ENCODE assay signal across 9 cellular contexts in the genomic region with DNA sequence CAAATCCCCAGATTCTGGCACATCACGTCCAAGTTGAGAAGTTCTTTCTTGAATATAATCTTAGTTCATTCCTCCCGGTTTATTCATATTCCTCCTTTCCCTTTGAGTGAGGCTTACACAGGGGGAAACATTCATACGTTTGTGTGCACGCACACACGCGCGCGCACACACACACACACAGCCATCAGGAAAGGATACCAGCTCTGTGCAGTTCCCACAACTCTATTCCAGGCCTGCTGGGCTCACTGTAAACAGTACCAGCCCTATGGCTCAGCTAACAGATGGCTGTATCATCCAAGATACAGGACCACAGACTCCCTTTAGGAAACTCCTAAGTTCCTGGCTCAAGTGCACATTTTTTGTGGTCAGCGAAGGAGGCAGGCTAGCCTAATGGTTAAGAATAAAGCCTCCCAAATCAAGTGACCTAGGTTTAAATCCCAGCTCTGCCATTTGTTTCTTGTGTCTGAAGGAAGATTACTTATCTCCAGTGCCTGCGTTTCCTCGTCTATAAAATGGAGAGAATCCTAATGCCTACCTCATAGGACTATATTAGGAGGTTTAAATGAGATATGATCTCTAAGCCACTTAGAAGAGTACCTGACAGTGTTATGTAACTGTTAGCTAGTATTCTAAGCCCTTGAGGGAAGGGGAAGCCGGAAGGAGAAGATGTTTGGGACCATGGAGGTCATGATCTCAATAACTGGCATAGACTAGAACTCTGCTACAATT. TPM values are rescaled to one million over a fixed set of nuclear protein-coding genes. Genes with fewer than 3 reads are reported as not detected.
DNase-seq lines count a peak whose midpoint lies in the region; ATAC-seq, FAIRE-seq and TF ChIP-seq lines count a peak whose summit lies in the region.
"Had no signal": no experiment of that assay in that cellular context is flagged by ENCODE, and none has a peak within 500 bp of the region (broad histone marks: within the 10 kb centered on the region; RNA-seq: fewer than 3 reads in every experiment).

No MANE protein-coding gene starts in this region.

- POLR2A ChIA-PET in K562 (lab: Yijun Ruan, JAX), result interaction anchor here (0.6 to 2.2 kb wide), 7 partner anchors 13 to 494 kb away, joined by 3 to 11 read pairs (median 5); partner anchors contain the start of genes BYSL, MED20 and TOMM6

- H3K9me1 ChIP-seq in K562 (ENCODE audit: control insufficient read depth, insufficient read depth, low read length), result no peaks in the 10 kb centered on the region

- TF ChIP-seq CTCF in K562 (IDR thresholded peaks at IDR 0.05 in 2 of 3, conservative IDR thresholded peaks at IDR 0.05 in 1 of 3; ENCODE audit: insufficient read depth in 2 of 3, low read depth in 1 of 3, low read length in 3 of 3) (no peak), upper lobe of left lung (IDR thresholded peaks at IDR 0.05) (no peak)

- no peak overlapping the region for H3K4me3 ChIP-seq in K562
- peak overlapping the region; percentile 79 for H3K4me3 ChIP-seq in mononuclear cell (ENCODE audit: low read length)
- H3K4me3 ChIP-seq in upper lobe of left lung, result peak overlapping the region; percentile 18 to 92 (median 88)
- no peak overlapping the region for H3K4me3 ChIP-seq in HAP-1

- H3K27ac ChIP-seq in K562 (ENCODE audit: extremely low read depth, low read depth, low read length) (no peak overlapping the region), upper lobe of left lung (peak overlapping the region; percentile 86 to 98 (median 90))

- no peak overlapping the region for H2AFZ ChIP-seq in K562 (ENCODE audit: low read depth, low read length)

- peaks cover 45% of the 10 kb centered on the region for H3K36me3 Mint-ChIP-seq in activated naive CD4-positive, alpha-beta T cell treated with anti-CD3 and anti-CD28 coated beads, Interleukin-2, amount 10 ng/mL, durations not matched to agents 7 days and 5 days

- whole genome bisulfite sequencing in K562 (ENCODE audit: insufficient coverage, low coverage, missing lambda C conversion rate), result 38% methylated on average over 12 of the region's 12 CpGs
- WGBS in upper lobe of left lung, 2 donors, result 36 to 40% methylated on average over 12 of the region's 12 CpGs

- H3K27ac Mint-ChIP-seq in activated naive CD4-positive, alpha-beta T cell treated with anti-CD3 and anti-CD28 coated beads, Interleukin-2, amount 10 ng/mL, durations not matched to agents 7 days and 5 days, result peak overlapping the region; percentile 88

- no peak overlapping the region for H3K9ac ChIP-seq in K562 (ENCODE audit: insufficient read depth in 1 of 2, low read depth in 2 of 2, low read length in 2 of 2)

- TF ChIP-seq EP300 in K562 (IDR thresholded peaks at IDR 0.05; ENCODE audit: low read length), result no peak
- TF ChIP-seq EP300 in upper lobe of left lung (IDR thresholded peaks at IDR 0.05), result no peak

- H3K9me3 ChIP-seq in K562 (replicated peaks; ENCODE audit: control insufficient read depth, insufficient read depth, low read depth, low read length) (no peaks in the 10 kb centered on the region), mononuclear cell (ENCODE audit: low read depth, low read length) (no peaks in the 10 kb centered on the region), upper lobe of left lung (no peaks in the 10 kb centered on the region), HAP-1 (no peaks in the 10 kb centered on the region)

- no TSS peak for BruUV-seq in K562 (replicated peaks; lab: Mats Ljungman, UMichigan)

- no peak for DNase-seq in activated naive CD4-positive, alpha-beta T cell treated with anti-CD3 and anti-CD28 coated beads, Interleukin-2, amount 10 ng/mL, durations not matched to agents 7 days and 5 days
- no peak for DNase-seq in activated naive CD4-positive, alpha-beta T cell treated with Interleukin-2 at 50 U/mL for 16 hours
- DNase-seq in K562 (ENCODE audit: extremely low read depth in 1 of 4, low spot score in 3 of 4), result peak; percentile 37 to 57 (median 54)
- DNase-seq in upper lobe of left lung, result no peak
- no peak for DNase-seq in HAP-1 (ENCODE audit: low spot score in 2 of 2)
- no peak for DNase-seq in cortex of kidney (lab: John Stamatoyannopoulos, UW)

- H3K36me3 ChIP-seq in K562 (ENCODE audit: control insufficient read depth, insufficient read depth, low read length) (peaks cover 5% of the 10 kb centered on the region; the same call in 2 of the 3 replicates), upper lobe of left lung (peaks cover 0 to 12% (median 3%) of the 10 kb centered on the region in 4 donors), HAP-1 (replicated peaks) (0 out of 2 replicates have a peak, but pooled peaks cover under 1% of the 10 kb centered on the region)

- no peaks in the 10 kb centered on the region for H3K9me3 Mint-ChIP-seq in activated naive CD4-positive, alpha-beta T cell treated with anti-CD3 and anti-CD28 coated beads, Interleukin-2, amount 10 ng/mL, durations not matched to agents 7 days and 5 days

- ATAC-seq in K562 (no peak), upper lobe of left lung (ENCODE audit: low FRiP score in 2 of 2) (no peak), HG03378 (IDR thresholded peaks at IDR 0.05; ENCODE audit: unreplicated experiment) (no peak)

- intact Hi-C loops in K562 (cut with micrococcal nuclease), result loop anchor here (10.0 kb wide), 1 partner anchor 342 kb away; no protein-coding TSS in a partner anchor

- peaks cover 17% of the 10 kb centered on the region for H3K79me2 ChIP-seq in K562 (ENCODE audit: control insufficient read depth, insufficient read depth, low read length)

- peak; percentile 19 for FAIRE-seq in K562 (lab: Jason Lieb, UNC)
- FAIRE-seq: TTC549 had no signal

- H3K4me2 ChIP-seq in K562 (ENCODE audit: insufficient read depth, low read length), result peak overlapping the region; percentile 64

- H4K20me1 ChIP-seq in K562 (replicated peaks; ENCODE audit: control insufficient read depth, insufficient read depth, low read length), result no peaks in the 10 kb centered on the region

- H3K27me3 ChIP-seq in K562 (ENCODE audit: control insufficient read depth in 2 of 2, insufficient read depth in 2 of 2, low read length in 2 of 2), result no peaks in the 10 kb centered on the region
- H3K27me3 ChIP-seq in mononuclear cell (ENCODE audit: insufficient read depth, low read length), result no peaks in the 10 kb centered on the region
- no peaks in the 10 kb centered on the region for H3K27me3 ChIP-seq in upper lobe of left lung
- no peaks in the 10 kb centered on the region for H3K27me3 ChIP-seq in HAP-1 (ENCODE audit: low read depth)

- H3K4me1 Mint-ChIP-seq in activated naive CD4-positive, alpha-beta T cell treated with anti-CD3 and anti-CD28 coated beads, Interleukin-2, amount 10 ng/mL, durations not matched to agents 7 days and 5 days, result peaks cover 89% of the 10 kb centered on the region

- CTCF ChIA-PET in activated naive CD4-positive, alpha-beta T cell treated with anti-CD3 and anti-CD28 coated beads, Interleukin-2, amount 10 ng/mL, durations not matched to agents 7 days and 5 days (lab: Charles Lee), result interaction anchor here (0.8 to 13.8 kb wide), 12 partner anchors 11 to 269 kb away, joined by 3 to 259 read pairs (median 16); partner anchors contain the start of genes BYSL, MED20 and TOMM6
- CTCF ChIA-PET in K562 (lab: Yijun Ruan, JAX; ENCODE audit: low intra/inter-chr PET ratio), result interaction anchor here (0.5 to 4.3 kb wide), 7 partner anchors 19 to 266 kb away, joined by 3 to 33 read pairs (median 3); partner anchors contain the start of gene PRICKLE4

- H3K4me3 Mint-ChIP-seq in activated naive CD4-positive, alpha-beta T cell treated with anti-CD3 and anti-CD28 coated beads, Interleukin-2, amount 10 ng/mL, durations not matched to agents 7 days and 5 days, result peak overlapping the region; percentile 97

- TF ChIP-seq POLR2A in K562 (conservative IDR thresholded peaks at IDR 0.05) (no peak), upper lobe of left lung (IDR thresholded peaks at IDR 0.05) (no peak)

- H3K4me1 ChIP-seq in K562 (replicated peaks in 1 of 2; ENCODE audit: control insufficient read depth in 2 of 2, insufficient read depth in 2 of 2, low read length in 2 of 2) (peaks cover 60 to 63% of the 10 kb centered on the region in 2 experiments), mononuclear cell (ENCODE audit: insufficient read depth, low read length) (peaks cover 88% of the 10 kb centered on the region), upper lobe of left lung (peaks cover 70 to 86% (median 76%) of the 10 kb centered on the region in 4 donors), HAP-1 (peaks cover 25% of the 10 kb centered on the region)

- no peak for TF ChIP-seq RAD21 in K562 (CRISPR knock-in tag; conservative IDR thresholded peaks at IDR 0.05 in 1 of 2, IDR thresholded peaks at IDR 0.05 in 1 of 2)

- no peaks in the 10 kb centered on the region for H3K27me3 Mint-ChIP-seq in activated naive CD4-positive, alpha-beta T cell treated with anti-CD3 and anti-CD28 coated beads, Interleukin-2, amount 10 ng/mL, durations not matched to agents 7 days and 5 days

- in situ Hi-C loops in K562 (cut with MboI) (loop anchor here (5.0 to 10.0 kb wide), 2 partner anchors 142 to 259 kb away; partner anchors contain the start of gene TOMM6), HAP-1 (cut with MboI; ENCODE audit: low sequenced_read_pairs) (loop anchor here (5.0 kb wide), 1 partner anchor 109 kb away; no protein-coding TSS in a partner anchor)

TF ChIP-seq in K562, 482 proteins besides CTCF, POLR2A, EP300 and RAD21 (continues in another document):
- TF ChIP-seq TGIF2 (CRISPR knock-in tag; IDR thresholded peaks at IDR 0.05) (no peak), CBFA2T3 (IDR thresholded peaks at IDR 0.05) (peak; percentile 59), MCM2 (IDR thresholded peaks at IDR 0.05; ENCODE audit: low read depth) (no peak)

RNA-seq across cellular contexts. Expression of gene TAF8, which starts 3.7 kb away (rescaled TPM):
- total RNA-seq in K562 (2011; cell fraction: chromatin; rRNA removed; ENCODE audit: low replicate concordance), result 128 and 137 TPM in 2 replicates
- total RNA-seq in K562 (2011; cell fraction: nucleolus; rRNA removed), result 89.7 and 95.9 TPM in 2 replicates
- total RNA-seq in K562 (2011; cell fraction: nucleoplasm; rRNA removed), result 111 and 145 TPM in 2 replicates
- total RNA-seq in K562 (2014; rRNA removed) (37.8 and 45.6 TPM in 2 replicates), K562 (2014; rRNA removed; fragmentation: Illumina TruSeq; extraction: Trizol) (41.0 and 43.8 TPM in 2 replicates), K562 (2015; rRNA removed; fragmentation: Illumina TruSeq; extraction: Trizol) (29.4 and 32.3 TPM in 2 replicates), K562 (2021) (49.1 and 51.4 TPM in 2 replicates), mononuclear cell (25.9 TPM), upper lobe of left lung (10 to 100 TPM; 23.0 to 67.1 (median 34.4) TPM)
- polyA plus RNA-seq in K562 (2011; rRNA removed) (52.8 and 57.2 TPM in 2 replicates), K562 (2014; fragmentation: Illumina TruSeq; extraction: Trizol) (49.2 and 52.6 TPM in 2 replicates), K562 (2014; fragmentation: Nextera tagmentation; extraction: Ambion mirVana) (10 to 100 TPM; 58.9 to 84.0 TPM), K562 (2014; rRNA removed) (57.1 and 60.3 TPM in 2 replicates)
- 58.0 and 76.8 TPM in 2 replicates for polyA plus RNA-seq in K562 (2011; cell fraction: cytosol; rRNA removed)
- polyA plus RNA-seq in K562 (2011; cell fraction: nucleus; rRNA removed), result 33.2 and 40.6 TPM in 2 replicates
- 24.5 and 33.6 TPM in 2 replicates for polyA plus RNA-seq in K562 (2012)
- polyA minus RNA-seq in K562 (2011; rRNA and poly(A)+ RNA removed), result 89.5 and 117 TPM in 2 replicates
- 30.9 and 35.3 TPM in 2 replicates for polyA minus RNA-seq in K562 (2011; cell fraction: cytosol; rRNA and poly(A)+ RNA removed)
- polyA minus RNA-seq in K562 (2011; cell fraction: nucleus; rRNA and poly(A)+ RNA removed), result 37.0 and 60.9 TPM in 2 replicates

Comparison
In these comparisons a context has a peak if more than half of its experiments do, and no peak if none do; other contexts are left out.
1. DNase-seq: peak in K562 (4 of 4); none in activated naive CD4-positive, alpha-beta T cell treated with anti-CD3 and anti-CD28 coated beads, Interleukin-2, amount 10 ng/mL, durations not matched to agents 7 days and 5 days (single experiment), activated naive CD4-positive, alpha-beta T cell treated with Interleukin-2 at 50 U/mL for 16 hours (single experiment), upper lobe of left lung (0 of 2), HAP-1 (0 of 2) and cortex of kidney (single experiment).
2. H3K4me3 ChIP-seq: peak in mononuclear cell (single experiment) and upper lobe of left lung (4 of 4); none in K562 (single experiment) and HAP-1 (single experiment).